In the genomic region with DNA sequence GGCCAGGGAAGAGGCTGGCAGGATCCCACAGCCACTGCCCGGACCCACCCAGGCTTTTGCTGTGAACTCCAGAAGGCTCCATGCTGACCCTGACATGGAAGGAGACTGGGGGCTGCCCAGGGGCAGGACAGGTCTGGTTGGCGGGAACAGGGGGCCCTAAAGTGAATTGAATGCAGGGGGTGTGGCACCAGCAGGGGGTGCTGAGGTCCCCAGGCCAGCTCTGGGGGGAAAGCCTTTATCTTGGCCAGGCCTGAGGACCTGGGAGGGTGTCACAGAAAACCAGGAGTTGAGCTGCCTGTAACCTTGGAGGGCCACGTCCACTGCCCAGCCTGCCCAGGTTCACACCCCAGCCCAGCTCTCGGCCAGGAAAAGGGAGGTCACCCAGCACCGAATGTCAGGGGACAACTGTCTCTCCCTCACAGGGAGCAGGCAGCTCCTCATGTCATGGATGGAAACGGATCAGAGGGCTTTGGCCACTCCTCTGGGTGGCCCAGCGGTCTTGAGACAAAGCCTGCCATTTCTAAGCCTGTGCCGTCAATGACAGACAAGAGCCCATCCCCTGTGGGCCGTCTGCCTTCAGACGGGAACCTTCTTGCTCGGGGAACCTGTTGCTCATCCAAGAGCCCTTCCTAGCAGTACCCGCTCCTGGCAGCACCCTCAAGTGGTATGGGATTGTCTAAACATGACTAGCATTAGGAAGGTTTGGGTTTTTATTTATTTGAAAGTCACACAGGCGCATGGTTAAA, we compare ENCODE assay signal across 21 cellular contexts. TPM values are rescaled to one million over a fixed set of nuclear protein-coding genes. Genes with fewer than 3 reads are reported as not detected.
"Had no signal": no experiment of that assay in that cellular context is flagged by ENCODE, and none has a peak within 500 bp of the region (broad histone marks: within the 10 kb centered on the region; RNA-seq: fewer than 3 reads in every experiment).

No MANE protein-coding gene starts in this region.

- H3K27ac ChIP-seq: esophagus muscularis mucosa, stomach, testis had no signal

- H3K9me3 ChIP-seq: esophagus muscularis mucosa, stomach, testis had no signal

- H3K9me3 Mint-ChIP-seq: activated CD4-positive, alpha-beta memory T cell treated with anti-CD3 and anti-CD28 coated beads, Interleukin-2, amount 10 ng/mL, durations not matched to agents 7 days and 5 days; activated T-cell treated with anti-CD3 and anti-CD28 coated beads, Interleukin-2, amount 50 U/mL, for 24 hours; central memory CD8-positive, alpha-beta T cell; natural killer cell treated with Interleukin-12 subunit alpha and Interleukin-12 subunit beta and Interleukin-15 and Interleukin-18, amount 100 ng/mL, for 72 hours had no signal

- H3K27me3 ChIP-seq: testis had no signal

- H3K4me3 ChIP-seq: esophagus muscularis mucosa, stomach, testis had no signal

- DNase-seq: activated CD4-positive, alpha-beta memory T cell treated with anti-CD3 and anti-CD28 coated beads, Interleukin-2, amount 10 ng/mL, durations not matched to agents 7 days and 5 days; activated naive CD4-positive, alpha-beta T cell treated with anti-CD3 and anti-CD28 coated beads, Interleukin-2, amount 50 U/mL, for 16 hours; activated T-cell treated with anti-CD3 and anti-CD28 coated beads, Interleukin-2, amount 50 U/mL, for 24 hours; amniotic stem cell; cortex of kidney; effector CD4-positive, alpha-beta T cell; islet precursor cell; mesendoderm; nucleus accumbens; small intestine; stimulated activated CD4-positive, alpha-beta T cell treated with anti-CD3 and anti-CD28 coated beads, Interleukin-4, amount 100 ng/mL, for 4 hours; stimulated activated CD8-positive, alpha-beta memory T cell treated with anti-CD3 and anti-CD28 coated beads, Interleukin-4, amount 100 ng/mL, for 48 hours; stomach; testis had no signal

- FAIRE-seq: small intestine had no signal

- ATAC-seq: natural killer cell treated with Interleukin-12 subunit alpha and Interleukin-12 subunit beta and Interleukin-15 and Interleukin-18, amount 100 ng/mL, for 72 hours; right cardiac atrium had no signal

- H3K27me3 Mint-ChIP-seq: activated T-cell treated with anti-CD3 and anti-CD28 coated beads, Interleukin-2, amount 50 U/mL, for 24 hours; central memory CD8-positive, alpha-beta T cell had no signal

- H3K27ac Mint-ChIP-seq: activated CD4-positive, alpha-beta memory T cell treated with anti-CD3 and anti-CD28 coated beads, Interleukin-2, amount 10 ng/mL, durations not matched to agents 7 days and 5 days; activated T-cell treated with anti-CD3 and anti-CD28 coated beads, Interleukin-2, amount 50 U/mL, for 24 hours; natural killer cell treated with Interleukin-12 subunit alpha and Interleukin-12 subunit beta and Interleukin-15 and Interleukin-18, amount 100 ng/mL, for 72 hours; progenitor cell of endocrine pancreas had no signal

- H3K4me3 Mint-ChIP-seq: activated CD4-positive, alpha-beta memory T cell treated with anti-CD3 and anti-CD28 coated beads, Interleukin-2, amount 10 ng/mL, durations not matched to agents 7 days and 5 days; activated T-cell treated with anti-CD3 and anti-CD28 coated beads, Interleukin-2, amount 50 U/mL, for 24 hours; central memory CD8-positive, alpha-beta T cell; natural killer cell treated with Interleukin-12 subunit alpha and Interleukin-12 subunit beta and Interleukin-15 and Interleukin-18, amount 100 ng/mL, for 72 hours had no signal

RNA-seq across cellular contexts. Expression of a gene that starts 16.8 kb away (rescaled TPM):
- total RNA-seq: activated CD4-positive, alpha-beta memory T cell treated with anti-CD3 and anti-CD28 coated beads, Interleukin-2, amount 10 ng/mL, durations not matched to agents 7 days and 5 days; esophagus muscularis mucosa; natural killer cell treated with Interleukin-12 subunit alpha and Interleukin-12 subunit beta and Interleukin-15 and Interleukin-18, amount 100 ng/mL, for 72 hours; progenitor cell of endocrine pancreas; right cardiac atrium; stomach; T-helper 1 cell treated with Interleukin-12 subunit alpha and Interleukin-12 subunit beta and Interleukin-4 antibody, amounts not matched to agents 30 ng/mL and 1 ng/mL, for 36 hours; urinary bladder had no signal

RNA-seq across cellular contexts. Expression of a gene that starts 35.4 kb away (rescaled TPM):
- total RNA-seq: activated CD4-positive, alpha-beta memory T cell treated with anti-CD3 and anti-CD28 coated beads, Interleukin-2, amount 10 ng/mL, durations not matched to agents 7 days and 5 days; natural killer cell treated with Interleukin-12 subunit alpha and Interleukin-12 subunit beta and Interleukin-15 and Interleukin-18, amount 100 ng/mL, for 72 hours; right cardiac atrium; T-helper 1 cell treated with Interleukin-12 subunit alpha and Interleukin-12 subunit beta and Interleukin-4 antibody, amounts not matched to agents 30 ng/mL and 1 ng/mL, for 36 hours had no signal
